Comparison of ENCODE assay signal across 15 cellular contexts in the genomic region with DNA sequence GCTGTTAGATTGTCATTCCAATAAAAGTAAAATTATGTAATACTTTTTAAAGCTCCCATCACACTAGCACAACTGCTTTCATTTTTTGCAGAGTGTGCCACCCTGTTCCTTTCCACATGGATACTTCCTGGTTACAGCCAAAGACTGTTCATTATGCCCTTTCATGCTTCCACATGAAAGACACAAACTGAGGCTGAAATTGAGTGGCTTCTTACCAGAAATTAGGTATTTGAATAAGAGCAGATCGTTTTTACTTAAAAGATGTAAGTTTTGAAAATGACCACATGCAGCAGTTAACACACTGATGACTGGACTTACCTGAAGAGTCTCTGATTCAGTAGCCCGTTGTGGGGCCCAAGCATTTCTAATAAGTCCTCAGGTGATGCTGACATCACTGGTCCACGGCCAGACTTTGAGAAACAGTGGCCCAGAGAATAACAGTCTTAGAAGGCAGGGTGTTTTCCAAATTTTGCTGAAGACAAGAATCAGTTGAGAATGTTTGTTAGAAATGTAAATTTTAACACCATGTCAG.
"Had no signal": no experiment of that assay in that cellular context is flagged by ENCODE, and none has a peak within 500 bp of the region (broad histone marks: within the 10 kb centered on the region; RNA-seq: fewer than 3 reads in every experiment).

No MANE protein-coding gene starts in this region.

- H3K9me3 ChIP-seq: stomach, vagina had no signal

- H3K27ac Mint-ChIP-seq: activated CD4-positive, alpha-beta T cell treated with anti-CD3 and anti-CD28 coated beads, Interleukin-2, amount 10 ng/mL, durations not matched to agents 7 days and 5 days; activated naive CD4-positive, alpha-beta T cell treated with anti-CD3 and anti-CD28 coated beads, Interleukin-2, amount 10 ng/mL, durations not matched to agents 7 days and 5 days; activated T-helper 2 cell treated with anti-CD3 and anti-CD28 coated beads, Interferon-gamma antibody, Interleukin-2, Interleukin-4, amounts not matched to agents 10 μg/mL and 5 μg/mL and 100 μg/mL, durations not matched to agents 14 hours and 24 hours and 36 hours; nephron progenitor cell had no signal

- H3K4me3 ChIP-seq: skin epidermis, stomach, vagina had no signal

- H3K4me3 Mint-ChIP-seq: activated CD4-positive, alpha-beta T cell treated with anti-CD3 and anti-CD28 coated beads, Interleukin-2, amount 10 ng/mL, durations not matched to agents 7 days and 5 days; activated naive CD4-positive, alpha-beta T cell treated with anti-CD3 and anti-CD28 coated beads, Interleukin-2, amount 10 ng/mL, durations not matched to agents 7 days and 5 days; nephron progenitor cell had no signal

- H3K9me3 Mint-ChIP-seq: activated CD4-positive, alpha-beta T cell treated with anti-CD3 and anti-CD28 coated beads, Interleukin-2, amount 10 ng/mL, durations not matched to agents 7 days and 5 days; activated naive CD4-positive, alpha-beta T cell treated with anti-CD3 and anti-CD28 coated beads, Interleukin-2, amount 10 ng/mL, durations not matched to agents 7 days and 5 days; activated T-helper 2 cell treated with anti-CD3 and anti-CD28 coated beads, Interferon-gamma antibody, Interleukin-2, Interleukin-4, amounts not matched to agents 10 μg/mL and 5 μg/mL and 100 μg/mL, durations not matched to agents 14 hours and 24 hours and 36 hours; nephron progenitor cell had no signal

- H3K27me3 Mint-ChIP-seq: activated naive CD4-positive, alpha-beta T cell treated with anti-CD3 and anti-CD28 coated beads, Interleukin-2, amount 10 ng/mL, durations not matched to agents 7 days and 5 days had no signal

- H3K36me3 ChIP-seq: stomach, vagina had no signal

- H3K27ac ChIP-seq: epithelial cell of prostate, vagina had no signal

- H3K36me3 Mint-ChIP-seq: activated naive CD4-positive, alpha-beta T cell treated with anti-CD3 and anti-CD28 coated beads, Interleukin-2, amount 10 ng/mL, durations not matched to agents 7 days and 5 days had no signal

- H3K27me3 ChIP-seq: stomach, vagina had no signal

- DNase-seq: activated CD4-positive, alpha-beta T cell treated with anti-CD3 and anti-CD28 coated beads, Interleukin-2, amount 10 ng/mL, durations not matched to agents 7 days and 5 days; activated CD4-positive, CD25-positive, alpha-beta regulatory T cell; activated CD8-positive, alpha-beta memory T cell treated with anti-CD3 and anti-CD28 coated beads for 24 hours; activated naive CD4-positive, alpha-beta T cell treated with anti-CD3 and anti-CD28 coated beads, Interleukin-2, amount 10 ng/mL, durations not matched to agents 7 days and 5 days; central memory CD4-positive, alpha-beta T cell; cortex of kidney; effector CD8-positive, alpha-beta T cell; hypothalamus; nephron progenitor cell; stimulated activated CD4-positive, alpha-beta T cell treated with anti-CD3 and anti-CD28 coated beads, Interleukin-4, amount 100 ng/mL, for 4 hours; stomach had no signal
